In genomic region chr4:53364624-53365023, GRCh38 we compare ENCODE assay signal across 8 cellular contexts. TPM values are rescaled to one million over a fixed set of nuclear protein-coding genes. Genes with fewer than 3 reads are reported as not detected.
A peak's percentile ranks its signal among the peaks of the same experiment; 100 is the strongest.
DNase-seq lines count a peak whose midpoint lies in the region; ATAC-seq, FAIRE-seq and TF ChIP-seq lines count a peak whose summit lies in the region.

No MANE protein-coding gene starts in this region.

- H3K36me3 ChIP-seq in left lung = no peaks in the 10 kb centered on the region
- no peaks in the 10 kb centered on the region for H3K36me3 ChIP-seq in tibial nerve

- TF ChIP-seq EP300 in tibial nerve (IDR thresholded peaks at IDR 0.05) = no peak

- H3K27me3 Mint-ChIP-seq in activated T-cell treated with anti-CD3 and anti-CD28 coated beads, Interleukin-2, amount 50 U/mL, for 24 hours = no peaks in the 10 kb centered on the region
- H3K27me3 Mint-ChIP-seq in activated naive CD8-positive, alpha-beta T cell treated with anti-CD3 and anti-CD28 coated beads for 36 hours = no peaks in the 10 kb centered on the region

- WGBS in tibial nerve, 2 donors = 41 to 43% methylated on average over 3 of the region's 3 CpGs

- FAIRE-seq in GM12892 (lab: Jason Lieb, UNC) (no peak), frontal cortex (lab: Jason Lieb, UNC) (no peak)

- H3K9me3 Mint-ChIP-seq in activated T-cell treated with anti-CD3 and anti-CD28 coated beads, Interleukin-2, amount 50 U/mL, for 24 hours = no peaks in the 10 kb centered on the region
- H3K9me3 Mint-ChIP-seq in activated naive CD8-positive, alpha-beta T cell treated with anti-CD3 and anti-CD28 coated beads for 36 hours = no peaks in the 10 kb centered on the region

- peaks cover 47% of the 10 kb centered on the region for H3K36me3 Mint-ChIP-seq in activated T-cell treated with anti-CD3 and anti-CD28 coated beads, Interleukin-2, amount 50 U/mL, for 24 hours (ENCODE audit: low read depth)
- H3K36me3 Mint-ChIP-seq in activated naive CD8-positive, alpha-beta T cell treated with anti-CD3 and anti-CD28 coated beads for 36 hours = peaks cover 16% of the 10 kb centered on the region

- no peak for DNase-seq in activated T-cell treated with anti-CD3 and anti-CD28 coated beads, Interleukin-2, amount 50 U/mL, for 24 hours
- DNase-seq in activated T-cell treated with anti-CD3 and anti-CD28 coated beads for 4 hours (no peak), left lung (no peak), tibial nerve (ENCODE audit: low spot score in 2 of 2) (no peak), GM12892 (ENCODE audit: insufficient read length) (no peak), frontal cortex (ENCODE audit: low spot score in 2 of 2) (no peak)
- no peak for DNase-seq in activated naive CD8-positive, alpha-beta T cell treated with anti-CD3 and anti-CD28 coated beads for 36 hours
- no peak for DNase-seq in effector CD8-positive, alpha-beta T cell (lab: John Stamatoyannopoulos, UW)

- H3K4me3 ChIP-seq in left lung = peak overlapping the region; percentile 87 to 98
- H3K4me3 ChIP-seq in tibial nerve = peak overlapping the region in 3 of 4 donors; percentile 82 to 93 (median 85)

- TF ChIP-seq CTCF in left lung (IDR thresholded peaks at IDR 0.05) (no peak), tibial nerve (IDR thresholded peaks at IDR 0.05) (no peak)

- peak overlapping the region; percentile 98 for H3K4me3 Mint-ChIP-seq in activated T-cell treated with anti-CD3 and anti-CD28 coated beads, Interleukin-2, amount 50 U/mL, for 24 hours
- H3K4me3 Mint-ChIP-seq in activated naive CD8-positive, alpha-beta T cell treated with anti-CD3 and anti-CD28 coated beads for 36 hours = peak overlapping the region; percentile 95

- H3K27me3 ChIP-seq in left lung (peaks cover 0 to 9% of the 10 kb centered on the region in 2 donors), tibial nerve (peaks cover 0 to 16% of the 10 kb centered on the region in 2 donors)

- no peaks in the 10 kb centered on the region for H3K9me3 ChIP-seq in left lung
- no peaks in the 10 kb centered on the region for H3K9me3 ChIP-seq in tibial nerve

- H3K4me1 ChIP-seq in left lung (peaks cover 20 to 30% of the 10 kb centered on the region in 2 donors), tibial nerve (peaks cover 0 to 47% (median 20%) of the 10 kb centered on the region in 4 donors)

- ATAC-seq in left lung = no peak

- peak overlapping the region; percentile 97 for H3K27ac Mint-ChIP-seq in activated T-cell treated with anti-CD3 and anti-CD28 coated beads, Interleukin-2, amount 50 U/mL, for 24 hours
- no peak overlapping the region for H3K27ac Mint-ChIP-seq in activated naive CD8-positive, alpha-beta T cell treated with anti-CD3 and anti-CD28 coated beads for 36 hours

- TF ChIP-seq POLR2A in tibial nerve (IDR thresholded peaks at IDR 0.05) = no peak
- no peak for TF ChIP-seq POLR2A in GM12892 (IDR thresholded peaks at IDR 0.05; ENCODE audit: low read depth, low read length)

- H3K4me1 Mint-ChIP-seq in activated T-cell treated with anti-CD3 and anti-CD28 coated beads, Interleukin-2, amount 50 U/mL, for 24 hours (ENCODE audit: low read depth) = peaks cover 48% of the 10 kb centered on the region
- peaks cover 37% of the 10 kb centered on the region for H3K4me1 Mint-ChIP-seq in activated naive CD8-positive, alpha-beta T cell treated with anti-CD3 and anti-CD28 coated beads for 36 hours

- intact Hi-C loops in left lung (cut with DNase I) = no loop called here

- no peak overlapping the region for H3K27ac ChIP-seq in left lung
- no peak overlapping the region for H3K27ac ChIP-seq in tibial nerve

RNA-seq across cellular contexts. Expression of gene SCFD2, which starts 1.2 kb away (rescaled TPM):
- total RNA-seq in activated naive CD8-positive, alpha-beta T cell treated with anti-CD3 and anti-CD28 coated beads for 36 hours = 10 to 100 TPM; 21.9 to 23.7 TPM
- total RNA-seq in left lung = 10 to 100 TPM; 14.6 to 26.6 TPM
- total RNA-seq in tibial nerve = 10 to 100 TPM; 24.7 to 49.2 (median 33.9) TPM
- polyA plus RNA-seq in GM12892 (2012; ENCODE audit: missing spikeins) = 12.9 TPM
- 17.5 TPM for total RNA-seq in frontal cortex

RNA-seq across cellular contexts. Expression of gene FIP1L1, which starts 12.8 kb away (rescaled TPM):
- 10 to 100 TPM; 76.6 to 82.3 TPM for total RNA-seq in activated naive CD8-positive, alpha-beta T cell treated with anti-CD3 and anti-CD28 coated beads for 36 hours
- total RNA-seq in left lung (10 to 100 TPM; 29.8 to 39.6 TPM), tibial nerve (10 to 100 TPM; 43.2 to 56.4 (median 51.8) TPM), frontal cortex (105 TPM)
- polyA plus RNA-seq in GM12892 (2012; ENCODE audit: missing spikeins) = 59.0 TPM
